In genomic region chr7:152056621-152057274, GRCh38 we compare ENCODE assay signal across 22 cellular contexts. TPM values are rescaled to one million over a fixed set of nuclear protein-coding genes. Genes with fewer than 3 reads are reported as not detected.
A peak's percentile ranks its signal among the peaks of the same experiment; 100 is the strongest.
DNase-seq lines count a peak whose midpoint lies in the region; ATAC-seq and TF ChIP-seq lines count a peak whose summit lies in the region.
"Had no signal": no experiment of that assay in that cellular context is flagged by ENCODE, and none has a peak within 500 bp of the region (broad histone marks: within the 10 kb centered on the region; RNA-seq: fewer than 3 reads in every experiment).

No MANE protein-coding gene starts in this region.

- no peaks in the 10 kb centered on the region for H3K36me3 ChIP-seq in GM23338 (ENCODE audit: insufficient read depth)
- peaks cover 3% of the 10 kb centered on the region for H3K36me3 ChIP-seq in endodermal cell (ENCODE audit: control insufficient read depth, insufficient read depth, low read length)
- H3K36me3 ChIP-seq: BLaER1 had no signal

- H3K27me3 ChIP-seq in GM23338 (ENCODE audit: insufficient read depth) (no peaks in the 10 kb centered on the region), endodermal cell (ENCODE audit: control insufficient read depth, insufficient read depth, low read length, poor library complexity, severe bottlenecking) (no peaks in the 10 kb centered on the region)
- H3K27me3 ChIP-seq: BLaER1 had no signal

- H3K4me1 Mint-ChIP-seq in GM23338 (peaks cover 31% of the 10 kb centered on the region), endodermal cell (peaks cover 9% of the 10 kb centered on the region)
- H3K4me1 Mint-ChIP-seq: B cell had no signal

- H3K27ac Mint-ChIP-seq in GM23338 (no peak overlapping the region), endodermal cell (no peak overlapping the region)
- H3K27ac Mint-ChIP-seq: B cell; CD8-positive, alpha-beta T cell; HFFc6 had no signal

- H3K36me3 Mint-ChIP-seq in GM23338 (ENCODE audit: low read depth) (peaks cover 13% of the 10 kb centered on the region; the same call in 2 of the 3 replicates), endodermal cell (ENCODE audit: low read depth) (peaks cover 12% of the 10 kb centered on the region)

- WGBS in endodermal cell (ENCODE audit: insufficient coverage in 1 of 2, insufficient read length in 1 of 2), 2 experiments = 81% methylated on average over 3 of the region's 3 CpGs; no CpG with 5 or more reads in 1 of the 2 experiments

- H3K9me3 Mint-ChIP-seq in GM23338 (peaks cover 6% of the 10 kb centered on the region; the same call in 2 of the 3 replicates), endodermal cell (peaks cover 4% of the 10 kb centered on the region)
- H3K9me3 Mint-ChIP-seq: CD8-positive, alpha-beta T cell had no signal

- no peak overlapping the region for H2AFZ ChIP-seq in GM23338

- no peaks in the 10 kb centered on the region for H3K9me3 ChIP-seq in endodermal cell (ENCODE audit: control insufficient read depth, low read length)
- H3K9me3 ChIP-seq: Caco-2 had no signal

- H4K20me1 ChIP-seq in GM23338 (replicated peaks; ENCODE audit: insufficient read depth) = no peaks in the 10 kb centered on the region
- H4K20me1 ChIP-seq: BLaER1 had no signal

- no peak for TF ChIP-seq RAD21 in Ishikawa (IDR thresholded peaks at IDR 0.05; ENCODE audit: low read depth)

- TF ChIP-seq CTCF in GM23338 (conservative IDR thresholded peaks at IDR 0.05; ENCODE audit: low read depth in 2 of 2) (no peak), endodermal cell (conservative IDR thresholded peaks at IDR 0.05) (no peak)

- H3K27ac ChIP-seq in GM23338 (ENCODE audit: low read depth) (no peak overlapping the region), endodermal cell (ENCODE audit: low read depth, low read length) (no peak overlapping the region)
- H3K27ac ChIP-seq: 22Rv1, BLaER1, C4-2B had no signal

- H3K9me2 ChIP-seq in GM23338 (ENCODE audit: insufficient read depth) = no peaks in the 10 kb centered on the region

- H3K4me3 Mint-ChIP-seq in GM23338 (no peak overlapping the region), endodermal cell (no peak overlapping the region)
- H3K4me3 Mint-ChIP-seq: B cell; CD4-positive, CD25-positive, alpha-beta regulatory T cell; CD8-positive, alpha-beta T cell; HFFc6 had no signal

- peak; percentile 92 for ATAC-seq in GM23338
- ATAC-seq: CD8-positive, alpha-beta T cell; GM12878 had no signal

- H3K4me3 ChIP-seq in GM23338 (no peak overlapping the region), endodermal cell (ENCODE audit: low read length) (no peak overlapping the region)
- H3K4me3 ChIP-seq: BLaER1, GM12878 had no signal

- H3F3A ChIP-seq in GM23338 (replicated peaks; ENCODE audit: low read depth) = no peaks in the 10 kb centered on the region

- TF ChIP-seq EP300 in Ishikawa (IDR thresholded peaks at IDR 0.05; ENCODE audit: borderline replicate concordance) = no peak; the same call in 1 of the 2 replicates

- no peak overlapping the region for H3K9ac ChIP-seq in endodermal cell (ENCODE audit: extremely low read depth, low read length, poor library complexity, severe bottlenecking)
- H3K9ac ChIP-seq: BLaER1 had no signal

- peaks cover 12% of the 10 kb centered on the region for H3K79me2 ChIP-seq in GM23338 (replicated peaks; ENCODE audit: insufficient read depth)

- H3K27me3 Mint-ChIP-seq in GM23338 (ENCODE audit: insufficient read depth, low read depth, poor library complexity) (peaks cover 6% of the 10 kb centered on the region), endodermal cell (ENCODE audit: insufficient read depth) (no peaks in the 10 kb centered on the region)
- H3K27me3 Mint-ChIP-seq: B cell; CD4-positive, CD25-positive, alpha-beta regulatory T cell had no signal

- H3K4me1 ChIP-seq in GM23338 (ENCODE audit: insufficient read depth) (peaks cover 26% of the 10 kb centered on the region), endodermal cell (ENCODE audit: control insufficient read depth, insufficient read depth, low read length) (no peaks in the 10 kb centered on the region)
- H3K4me1 ChIP-seq: BLaER1 had no signal

- DNase-seq in GM23338 (ENCODE audit: low spot score) (peak; percentile 35), endodermal cell (peak; percentile 50), NCI-H2196 treated with DMSO at 0.1 percent for 48 hours (lab: John Stamatoyannopoulos, UW; ENCODE audit: unreplicated experiment) (no peak), NCI-H1048 (lab: John Stamatoyannopoulos, UW) (no peak), kidney glomerular epithelial cell (lab: John Stamatoyannopoulos, UW) (no peak)
- DNase-seq: Caco-2; CD4-positive, CD25-positive, alpha-beta regulatory T cell; CD8-positive, alpha-beta T cell; DMS 273 treated with DMSO at 0.1 percent for 48 hours; DMS79; EL; GDM1; GOT3; H7; HCEC 1CT; HFFc6 had no signal

- H3K4me2 ChIP-seq in GM23338 = no peak overlapping the region
- H3K4me2 ChIP-seq: BLaER1 had no signal

TF ChIP-seq in Ishikawa, 13 proteins besides CTCF, POLR2A, EP300 and RAD21:
- TF ChIP-seq NFIC (IDR thresholded peaks at IDR 0.05) (no peak), FOXM1 (IDR thresholded peaks at IDR 0.05; ENCODE audit: borderline replicate concordance, low read depth) (no peak), USF1 (IDR thresholded peaks at IDR 0.05) (no peak), CEBPB (IDR thresholded peaks at IDR 0.05) (0 out of 2 replicates have a peak, but pooled peaks have one; percentile 2), TEAD4 (IDR thresholded peaks at IDR 0.05) (peak; percentile 53; the same call in 1 of the 2 replicates)
TF ChIP-seq in Ishikawa: peak in this region for 2.

RNA-seq across cellular contexts. Expression of gene GALNT11, which starts 31.3 kb away (rescaled TPM):
- 23.0 and 33.6 TPM in 2 replicates for total RNA-seq in GM23338 (2014; rRNA removed; shearing (Covaris generic))
- polyA plus RNA-seq in GM23338 (2016; fragmentation: Nextera tagmentation; extraction: Ambion mirVana) = 14.5 and 16.1 TPM in 2 replicates
- total RNA-seq in endodermal cell = 10 to 100 TPM; 32.7 to 35.3 TPM
- 34.9 TPM for polyA plus RNA-seq in endodermal cell (2013, experiment 1 of 2)
- 33.4 TPM for polyA plus RNA-seq in endodermal cell (2013, experiment 2 of 2)

Comparison
In these comparisons a context has a peak if more than half of its experiments do, and no peak if none do; other contexts are left out.
1. DNase-seq: peak in GM23338 (single experiment) and endodermal cell (single experiment); none in NCI-H2196 treated with DMSO at 0.1 percent for 48 hours (single experiment), NCI-H1048 (single experiment) and kidney glomerular epithelial cell (single experiment).